In genomic region chr1:32946413-32946812, GRCh38 we compare ENCODE assay signal across 1 cellular context.
TF ChIP-seq lines count a peak whose summit lies in the region.

No MANE protein-coding gene starts in this region.

TF ChIP-seq in endothelial cell of umbilical vein, 7 proteins besides CTCF, POLR2A, EP300 and RAD21:
- no peak for TF ChIP-seq EZH2 (IDR thresholded peaks at IDR 0.05; ENCODE audit: borderline replicate concordance, low read depth, low read length, severe bottlenecking)
- TF ChIP-seq GATA2 (IDR thresholded peaks at IDR 0.05; ENCODE audit: insufficient read depth, insufficient read length, low read depth, low read length): no peak
- TF ChIP-seq FOS (IDR thresholded peaks at IDR 0.05; ENCODE audit: borderline replicate concordance, insufficient read depth, low read length): no peak
- no peak for TF ChIP-seq POLR2AphosphoS5 (IDR thresholded peaks at IDR 0.05; ENCODE audit: insufficient read depth, low read depth, low read length)
- no peak for TF ChIP-seq MAX (IDR thresholded peaks at IDR 0.05; ENCODE audit: insufficient read depth, insufficient read length)
- TF ChIP-seq JUN (IDR thresholded peaks at IDR 0.05; ENCODE audit: borderline replicate concordance, insufficient read depth, insufficient read length, low read depth): no peak
- no peak for TF ChIP-seq MYC (IDR thresholded peaks at IDR 0.05; ENCODE audit: low read depth, low read length)
